ENCODE assay signal across 15 cellular contexts in genomic region chr9:129666575-129666974, GRCh38. TPM values are rescaled to one million over a fixed set of nuclear protein-coding genes. Genes with fewer than 3 reads are reported as not detected.
A peak's percentile ranks its signal among the peaks of the same experiment; 100 is the strongest.
DNase-seq lines count a peak whose midpoint lies in the region; ATAC-seq and TF ChIP-seq lines count a peak whose summit lies in the region.
"Had no signal": no experiment of that assay in that cellular context is flagged by ENCODE, and none has a peak within 500 bp of the region (broad histone marks: within the 10 kb centered on the region; RNA-seq: fewer than 3 reads in every experiment).

No MANE protein-coding gene starts in this region.

- TF ChIP-seq CTCF in glutamatergic neuron (IDR thresholded peaks at IDR 0.05; ENCODE audit: partially characterized antibody, unreplicated experiment) (no peak), endothelial cell (IDR thresholded peaks at IDR 0.05; ENCODE audit: unreplicated experiment) (no peak)

- H3K9me3 Mint-ChIP-seq in glutamatergic neuron (ENCODE audit: unreplicated experiment): peaks cover 4% of the 10 kb centered on the region
- H3K9me3 Mint-ChIP-seq in endothelial cell (ENCODE audit: unreplicated experiment): no peaks in the 10 kb centered on the region
- H3K9me3 Mint-ChIP-seq: CD4-positive, alpha-beta memory T cell had no signal

- H3K4me3 Mint-ChIP-seq in glutamatergic neuron (ENCODE audit: unreplicated experiment): peak overlapping the region; percentile 30
- no peak overlapping the region for H3K4me3 Mint-ChIP-seq in endothelial cell (ENCODE audit: unreplicated experiment)

- no peak for ATAC-seq in GM21360 (IDR thresholded peaks at IDR 0.05; ENCODE audit: unreplicated experiment)
- ATAC-seq in HG03460 (IDR thresholded peaks at IDR 0.05; ENCODE audit: unreplicated experiment): no peak
- ATAC-seq: left lobe of liver had no signal

- H3K36me3 Mint-ChIP-seq in glutamatergic neuron (ENCODE audit: unreplicated experiment) (no peaks in the 10 kb centered on the region), endothelial cell (ENCODE audit: low read depth, unreplicated experiment) (no peaks in the 10 kb centered on the region)
- H3K36me3 Mint-ChIP-seq: CD4-positive, alpha-beta memory T cell had no signal

- H3K27ac ChIP-seq in skin epidermis: peak overlapping the region in 17 of 21 experiments; percentile 11 to 87 (median 64)
- H3K27ac ChIP-seq: neutrophil had no signal

- H3K27me3 Mint-ChIP-seq in glutamatergic neuron (ENCODE audit: unreplicated experiment) (peaks cover 12% of the 10 kb centered on the region), endothelial cell (ENCODE audit: unreplicated experiment) (peaks cover 9% of the 10 kb centered on the region)

- no peaks in the 10 kb centered on the region for H3K36me3 ChIP-seq in NT2/D1 (ENCODE audit: insufficient read depth, insufficient read length, low read length)
- H3K36me3 ChIP-seq: neutrophil had no signal

- H3K9ac ChIP-seq in NT2/D1 (ENCODE audit: insufficient read length, low read depth): peak overlapping the region; percentile 84

- H3K27me3 ChIP-seq in NT2/D1 (ENCODE audit: insufficient read depth, insufficient read length): peaks cover 4% of the 10 kb centered on the region

- peaks cover 24% of the 10 kb centered on the region for H3K4me1 ChIP-seq in NT2/D1 (ENCODE audit: insufficient read depth, insufficient read length)

- no peak overlapping the region for H3K27ac Mint-ChIP-seq in glutamatergic neuron (ENCODE audit: unreplicated experiment)
- H3K27ac Mint-ChIP-seq in endothelial cell (ENCODE audit: unreplicated experiment): no peak overlapping the region
- H3K27ac Mint-ChIP-seq: CD4-positive, alpha-beta memory T cell had no signal

- H3K4me1 Mint-ChIP-seq in glutamatergic neuron (ENCODE audit: low read depth, unreplicated experiment) (peaks cover 4% of the 10 kb centered on the region), endothelial cell (ENCODE audit: unreplicated experiment) (peaks cover 4% of the 10 kb centered on the region)

- DNase-seq in AG20443 (ENCODE audit: low spot score) (peak; percentile 38), NT2/D1 (ENCODE audit: low read depth, low spot score) (no peak), glutamatergic neuron (peak; percentile 31), endothelial cell (ENCODE audit: low spot score) (no peak)
- no peak for DNase-seq in activated effector memory CD4-positive, alpha-beta T cell treated with Interleukin-2 at 50 U/mL for 16 hours
- DNase-seq: activated CD4-positive, CD25-positive, alpha-beta regulatory T cell treated with anti-CD3 and anti-CD28 coated beads, Interleukin-2, amount 50 U/mL, for 72 hours; anterior cingulate cortex; CD4-positive, alpha-beta memory T cell; MM.1S; NK-92 treated with Interleukin-12 subunit alpha and Interleukin-12 subunit beta, amount 100 ng/mL, for 24 hours had no signal

- H3K4me3 ChIP-seq in NT2/D1 (ENCODE audit: insufficient read length, low read depth) (peak overlapping the region; percentile 62), skin epidermis (peak overlapping the region; percentile 24 to 57 (median 42))

- no peaks in the 10 kb centered on the region for H3K9me3 ChIP-seq in NT2/D1 (ENCODE audit: insufficient read depth, low read length)
- H3K9me3 ChIP-seq: neutrophil had no signal

RNA-seq across cellular contexts. Expression of gene PRRX2, which starts 1.1 kb away (rescaled TPM):
- total RNA-seq in glutamatergic neuron (ENCODE audit: unreplicated experiment): 2.3 TPM
- 0.21 TPM for total RNA-seq in endothelial cell (ENCODE audit: unreplicated experiment)
- total RNA-seq: CD4-positive, alpha-beta memory T cell; left lobe of liver had no signal

RNA-seq across cellular contexts. Expression of gene ASB6, which starts 24.6 kb away (rescaled TPM):
- 25.4 TPM for total RNA-seq in glutamatergic neuron (ENCODE audit: unreplicated experiment)
- 26.2 TPM for total RNA-seq in endothelial cell (ENCODE audit: unreplicated experiment)

RNA-seq across cellular contexts. Expression of gene NTMT1, which starts 40.6 kb away (rescaled TPM):
- total RNA-seq in glutamatergic neuron (ENCODE audit: unreplicated experiment) (62.6 TPM), endothelial cell (ENCODE audit: unreplicated experiment) (16.7 TPM)

RNA-seq across cellular contexts. Expression of gene C9orf50, which starts 45.7 kb away (rescaled TPM):
- total RNA-seq in glutamatergic neuron (ENCODE audit: unreplicated experiment) (0.56 TPM), endothelial cell (ENCODE audit: unreplicated experiment) (not detected)
- total RNA-seq: CD4-positive, alpha-beta memory T cell; left lobe of liver had no signal

Comparison
In these comparisons a context has a peak if more than half of its experiments do, and no peak if none do; other contexts are left out.
1. DNase-seq: peak in AG20443 (single experiment) and glutamatergic neuron (single experiment); none in NT2/D1 (single experiment), activated effector memory CD4-positive, alpha-beta T cell treated with Interleukin-2 at 50 U/mL for 16 hours (single experiment) and endothelial cell (single experiment).